Comparison of ENCODE assay signal across 8 cellular contexts in the genomic region with DNA sequence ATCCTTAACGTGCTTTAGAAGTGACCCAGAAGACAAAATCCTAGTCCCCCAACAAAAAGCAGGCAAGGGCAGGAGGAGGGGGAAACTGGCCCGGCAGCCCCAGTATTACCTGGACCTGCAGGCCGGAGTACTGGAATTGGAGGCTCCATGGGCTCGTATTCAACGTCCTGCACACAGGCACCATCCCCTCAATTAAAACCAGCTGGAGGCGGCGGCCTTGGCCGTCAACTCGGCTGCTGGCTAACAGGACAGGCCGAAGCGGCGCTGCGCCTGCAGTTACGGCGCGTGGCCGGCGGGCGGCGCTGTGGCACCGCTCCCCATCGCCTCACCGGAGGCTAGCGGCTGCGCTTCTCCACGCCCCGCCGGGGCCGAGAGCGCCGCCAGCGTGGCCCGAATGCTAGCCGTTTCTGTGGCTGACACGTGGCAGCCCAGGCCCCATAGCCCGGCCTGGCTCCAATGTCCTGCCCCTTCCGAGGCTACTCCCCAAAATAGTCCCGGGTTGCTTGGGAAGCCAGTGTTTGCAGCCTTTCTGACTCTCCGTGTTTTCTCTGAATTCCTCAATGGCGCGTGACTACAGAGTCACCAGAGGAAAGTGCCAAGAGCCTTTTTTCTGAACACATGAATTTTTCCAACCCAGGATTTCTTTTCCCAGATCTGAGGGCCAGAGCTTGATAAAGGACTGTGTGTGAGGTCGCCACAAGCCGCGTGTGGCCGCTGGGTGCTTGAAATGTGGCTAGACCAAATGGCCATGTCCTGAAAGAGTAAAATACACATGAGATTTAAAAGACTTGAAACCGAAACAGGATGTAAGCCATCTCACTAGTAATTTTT.
DNase-seq lines count a peak whose midpoint lies in the region; ATAC-seq and TF ChIP-seq lines count a peak whose summit lies in the region.

No MANE protein-coding gene starts in this region.

- no peaks in the 10 kb centered on the region for H3F3A ChIP-seq in PC-3 (ENCODE audit: low read length, unreplicated experiment)

- 0 out of 2 replicates have a peak, but pooled peaks cover 3% of the 10 kb centered on the region for H3K9me3 ChIP-seq in HUES6 (ENCODE audit: control insufficient read depth, insufficient read depth, low read depth, low read length)
- no peaks in the 10 kb centered on the region for H3K9me3 ChIP-seq in PC-3 (ENCODE audit: low read length)
- no peaks in the 10 kb centered on the region for H3K9me3 ChIP-seq in esophagus squamous epithelium

- H3K4me3 Mint-ChIP-seq in naive B cell: peak overlapping the region; percentile 87 to 98 (median 91)
- H3K4me3 Mint-ChIP-seq in stimulated activated effector memory CD8-positive, alpha-beta T cell treated with anti-CD3 and anti-CD28 coated beads, Interleukin-12 subunit alpha, Interleukin-12 subunit beta, amount 100 ng/mL, for 72 hours: peak overlapping the region; percentile 67

- peak overlapping the region; percentile 60; the same call in 1 of the 2 replicates for H3K27ac ChIP-seq in HUES6 (ENCODE audit: low read depth, low read length)
- H3K27ac ChIP-seq in PC-3 (ENCODE audit: low read length): peak overlapping the region; percentile 83
- peak overlapping the region; percentile 46 to 82 (median 78) for H3K27ac ChIP-seq in esophagus squamous epithelium

- CTCF ChIA-PET in PC-3 (lab: Charles Lee): interaction anchor here (0.5 to 2.6 kb wide), 7 partner anchors 10 to 988 kb away, joined by 3 to 29 read pairs (median 3); partner anchors contain the start of genes FAM177B, TAF1A and TLR5

- TSS peak; percentile 91 for BruUV-seq in PC-3 (replicated peaks; lab: Mats Ljungman, UMichigan)

- peak overlapping the region; percentile 84 for H3K4me2 ChIP-seq in PC-3 (ENCODE audit: low read length)

- ATAC-seq in GM21447 (IDR thresholded peaks at IDR 0.05; ENCODE audit: unreplicated experiment): peak; percentile 88
- peak; percentile 99 for ATAC-seq in PC-3
- ATAC-seq in naive B cell (ENCODE audit: low read depth in 2 of 2): peak; percentile 84 to 89
- peak; percentile 94 for ATAC-seq in stimulated activated effector memory CD8-positive, alpha-beta T cell treated with anti-CD3 and anti-CD28 coated beads, Interleukin-12 subunit alpha, Interleukin-12 subunit beta, amount 100 ng/mL, for 72 hours

- H3K4me1 ChIP-seq in HUES6 (ENCODE audit: control insufficient read depth, insufficient read depth, low read length): no peaks in the 10 kb centered on the region
- H3K4me1 ChIP-seq in PC-3 (ENCODE audit: insufficient read depth, low read length): peaks cover 7% of the 10 kb centered on the region; the same call in 1 of the 2 replicates
- H3K4me1 ChIP-seq in esophagus squamous epithelium: peaks cover 4 to 20% (median 5%) of the 10 kb centered on the region in 3 donors

- H3K36me3 ChIP-seq in HUES6 (ENCODE audit: control insufficient read depth, insufficient read depth, low read length): no peaks in the 10 kb centered on the region
- H3K36me3 ChIP-seq in PC-3 (ENCODE audit: low read depth, low read length): no peaks in the 10 kb centered on the region
- H3K36me3 ChIP-seq in esophagus squamous epithelium: no peaks in the 10 kb centered on the region

- no peaks in the 10 kb centered on the region for H3K9me3 Mint-ChIP-seq in naive B cell
- H3K9me3 Mint-ChIP-seq in stimulated activated effector memory CD8-positive, alpha-beta T cell treated with anti-CD3 and anti-CD28 coated beads, Interleukin-12 subunit alpha, Interleukin-12 subunit beta, amount 100 ng/mL, for 72 hours: no peaks in the 10 kb centered on the region

- H3K79me2 ChIP-seq in PC-3 (ENCODE audit: low read length): no peaks in the 10 kb centered on the region

- H3K36me3 Mint-ChIP-seq in naive B cell: no peaks in the 10 kb centered on the region
- H3K36me3 Mint-ChIP-seq in stimulated activated effector memory CD8-positive, alpha-beta T cell treated with anti-CD3 and anti-CD28 coated beads, Interleukin-12 subunit alpha, Interleukin-12 subunit beta, amount 100 ng/mL, for 72 hours: peaks cover 13% of the 10 kb centered on the region

- no peaks in the 10 kb centered on the region for H4K20me1 ChIP-seq in PC-3 (ENCODE audit: low read length)

- POLR2A ChIA-PET in PC-3 (lab: Charles Lee; ENCODE audit: unreplicated experiment): interaction anchor here (0.7 kb wide), 2 partner anchors 198 to 246 kb away, joined by 3 to 5 read pairs; no protein-coding TSS in a partner anchor

- WGBS in esophagus squamous epithelium, 2 donors: 6 to 7% methylated on average over 10 to 11 of the region's 46 CpGs

- peak overlapping the region; percentile 89 to 98 (median 96) for H3K27ac Mint-ChIP-seq in naive B cell
- H3K27ac Mint-ChIP-seq in stimulated activated effector memory CD8-positive, alpha-beta T cell treated with anti-CD3 and anti-CD28 coated beads, Interleukin-12 subunit alpha, Interleukin-12 subunit beta, amount 100 ng/mL, for 72 hours: peak overlapping the region; percentile 92

- DNase-seq in DMS114 treated with DMSO at 0.1 percent for 48 hours (lab: John Stamatoyannopoulos, UW; ENCODE audit: unreplicated experiment) (peak; percentile 72), PC-3 (peak; percentile 100), esophagus squamous epithelium (lab: John Stamatoyannopoulos, UW) (peak; percentile 53), naive B cell (peak; percentile 87)
- peak; percentile 86 to 92 for DNase-seq in activated T-cell treated with anti-CD3 and anti-CD28 coated beads, Interleukin-2, amount 50 U/mL, for 48 hours
- DNase-seq in stimulated activated effector memory CD8-positive, alpha-beta T cell treated with anti-CD3 and anti-CD28 coated beads, Interleukin-12 subunit alpha, Interleukin-12 subunit beta, amount 100 ng/mL, for 72 hours (ENCODE audit: low spot score in 2 of 2): peak; percentile 91

- peak; percentile 100 for TF ChIP-seq CTCF in PC-3 (conservative IDR thresholded peaks at IDR 0.05; ENCODE audit: low read depth, low read length)
- TF ChIP-seq CTCF in esophagus squamous epithelium (IDR thresholded peaks at IDR 0.05): peak; percentile 99 to 100 (median 100)

- H3K4me1 Mint-ChIP-seq in naive B cell: peaks cover 12 to 21% (median 18%) of the 10 kb centered on the region in 3 donors
- H3K4me1 Mint-ChIP-seq in stimulated activated effector memory CD8-positive, alpha-beta T cell treated with anti-CD3 and anti-CD28 coated beads, Interleukin-12 subunit alpha, Interleukin-12 subunit beta, amount 100 ng/mL, for 72 hours: peaks cover 7% of the 10 kb centered on the region

- TF ChIP-seq POLR2A in esophagus squamous epithelium (IDR thresholded peaks at IDR 0.05): peak in 1 of 4 donors; percentile 23

- H3K9me2 ChIP-seq in PC-3 (replicated peaks; ENCODE audit: low read length): no peaks in the 10 kb centered on the region

- peak overlapping the region; percentile 98 for H2AFZ ChIP-seq in PC-3 (ENCODE audit: low read length)

- peaks cover 1 to 12% (median 8%) of the 10 kb centered on the region in 3 donors for H3K27me3 Mint-ChIP-seq in naive B cell

- H3K27me3 ChIP-seq in HUES6 (ENCODE audit: control insufficient read depth, insufficient read depth, low read length) (no peaks in the 10 kb centered on the region), PC-3 (ENCODE audit: low read length) (no peaks in the 10 kb centered on the region), esophagus squamous epithelium (no peaks in the 10 kb centered on the region)

- intact Hi-C loops in PC-3 (cut with micrococcal nuclease): loop anchor here (1.0 to 10.0 kb wide), 9 partner anchors 81 to 619 kb away; partner anchors contain the start of gene TAF1A
- intact Hi-C loops in esophagus squamous epithelium (cut with DNase I): loop anchor here (10.0 kb wide), 1 partner anchor 619 kb away; no protein-coding TSS in a partner anchor

- peak overlapping the region; percentile 84 for H3K4me3 ChIP-seq in HUES6 (ENCODE audit: low read depth, low read length)
- peak overlapping the region; percentile 70 for H3K4me3 ChIP-seq in PC-3 (ENCODE audit: low read length)
- peak overlapping the region; percentile 21 to 58 (median 45) for H3K4me3 ChIP-seq in esophagus squamous epithelium

- H3K9ac ChIP-seq in HUES6 (ENCODE audit: low read length) (peak overlapping the region; percentile 87), PC-3 (ENCODE audit: low read length) (peak overlapping the region; percentile 86)

Comparison
In these comparisons a context has a peak if more than half of its experiments do, and no peak if none do; other contexts are left out.
1. Peak in every context shown above with its lines: DNase-seq, ATAC-seq, H3K4me3 ChIP-seq and H3K27ac ChIP-seq.